ENCODE assay signal across 21 cellular contexts in the genomic region with DNA sequence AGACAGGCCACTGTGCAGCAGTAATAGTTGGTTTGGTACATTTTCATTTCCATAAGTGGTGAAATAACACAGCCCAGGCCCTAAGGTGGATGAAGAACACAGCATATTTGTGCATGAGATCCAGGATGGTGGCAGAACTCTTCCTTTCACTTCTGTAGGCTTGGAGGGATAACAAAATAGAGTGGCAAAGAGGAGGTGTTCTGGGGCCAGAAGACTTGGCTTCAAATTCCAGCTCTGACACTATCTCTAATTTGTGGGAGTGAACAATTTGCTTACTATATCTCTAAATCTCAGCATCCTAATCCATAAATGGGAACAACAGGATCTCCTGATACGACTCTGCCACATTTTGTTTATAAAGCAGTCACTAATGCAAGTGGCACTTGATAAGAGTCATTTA.
DNase-seq lines count a peak whose midpoint lies in the region; ATAC-seq, FAIRE-seq and TF ChIP-seq lines count a peak whose summit lies in the region.
"Had no signal": no experiment of that assay in that cellular context is flagged by ENCODE, and none has a peak within 500 bp of the region (broad histone marks: within the 10 kb centered on the region; RNA-seq: fewer than 3 reads in every experiment).

No MANE protein-coding gene starts in this region.

- H3K36me3 ChIP-seq in HepG2 (replicated peaks in 1 of 2; ENCODE audit: control insufficient read depth in 1 of 2, insufficient read depth in 2 of 2, low read length in 2 of 2): peaks cover 36 to 90% of the 10 kb centered on the region in 2 experiments
- H3K36me3 ChIP-seq in right lobe of liver: peaks cover 6 to 60% (median 32%) of the 10 kb centered on the region in 4 donors

- no peak overlapping the region for H3K4me3 ChIP-seq in HepG2 (replicated peaks in 1 of 3; ENCODE audit: insufficient read depth in 1 of 3, low read depth in 2 of 3, low read length in 3 of 3)
- H3K4me3 ChIP-seq in right lobe of liver: no peak overlapping the region
- no peak overlapping the region for H3K4me3 ChIP-seq in foreskin fibroblast (ENCODE audit: low read depth in 1 of 2, low read length in 2 of 2)
- H3K4me3 ChIP-seq: A549; BLaER1 treated with 17β-estradiol and CSF1 and Interleukin-3, amounts not matched to agents 10 nM and 100 nM had no signal

- TF ChIP-seq CTCF in HepG2 (CRISPR knock-in tag; IDR thresholded peaks at IDR 0.05): no peak
- no peak for TF ChIP-seq CTCF in right lobe of liver (IDR thresholded peaks at IDR 0.05)
- no peak for TF ChIP-seq CTCF in endothelial cell (IDR thresholded peaks at IDR 0.05; ENCODE audit: unreplicated experiment)
- TF ChIP-seq CTCF in progenitor cell of endocrine pancreas (IDR thresholded peaks at IDR 0.05; ENCODE audit: unreplicated experiment): no peak
- no peak for TF ChIP-seq CTCF in omental fat pad (IDR thresholded peaks at IDR 0.05)
- TF ChIP-seq CTCF in foreskin fibroblast (IDR thresholded peaks at IDR 0.05; ENCODE audit: low read depth, low read length): no peak

- H3K9me3 ChIP-seq in HepG2 (ENCODE audit: low read length) (no peaks in the 10 kb centered on the region), right lobe of liver (no peaks in the 10 kb centered on the region)
- H3K9me3 ChIP-seq: A549, Caco-2 had no signal

- H3K4me1 Mint-ChIP-seq in endothelial cell (ENCODE audit: unreplicated experiment): peaks cover 45% of the 10 kb centered on the region
- H3K4me1 Mint-ChIP-seq in progenitor cell of endocrine pancreas (ENCODE audit: low read depth): no peaks in the 10 kb centered on the region
- H3K4me1 Mint-ChIP-seq: B cell had no signal

- peaks cover 7% of the 10 kb centered on the region for H3K27me3 Mint-ChIP-seq in endothelial cell (ENCODE audit: unreplicated experiment)
- no peaks in the 10 kb centered on the region for H3K27me3 Mint-ChIP-seq in progenitor cell of endocrine pancreas
- H3K27me3 Mint-ChIP-seq: B cell; CD4-positive, alpha-beta T cell had no signal

- H3K36me3 Mint-ChIP-seq in endothelial cell (ENCODE audit: low read depth, unreplicated experiment): peaks cover 15% of the 10 kb centered on the region
- H3K36me3 Mint-ChIP-seq in progenitor cell of endocrine pancreas (ENCODE audit: insufficient read depth): peaks cover 5% of the 10 kb centered on the region

- CTCF ChIA-PET in HepG2 (lab: Yijun Ruan, JAX; ENCODE audit: low intra/inter-chr PET ratio, low total read pairs): no interaction called here

- peak overlapping the region; percentile 8 for H3K4me3 Mint-ChIP-seq in endothelial cell (ENCODE audit: unreplicated experiment)
- H3K4me3 Mint-ChIP-seq in progenitor cell of endocrine pancreas (ENCODE audit: low read depth): no peak overlapping the region
- H3K4me3 Mint-ChIP-seq: B cell; CD4-positive, alpha-beta T cell; CD8-positive, alpha-beta T cell had no signal

- TF ChIP-seq EP300 in HepG2 (IDR thresholded peaks at IDR 0.05; ENCODE audit: low read depth in 2 of 2, low read length in 2 of 2) (no peak), HepG2 (CRISPR knock-in tag; IDR thresholded peaks at IDR 0.05; ENCODE audit: borderline replicate concordance) (no peak)

- H3K27ac ChIP-seq in HepG2 (ENCODE audit: extremely low read length, insufficient read depth, low read length): no peak overlapping the region
- no peak overlapping the region for H3K27ac ChIP-seq in right lobe of liver
- H3K27ac ChIP-seq: 22Rv1; A549; BLaER1 treated with 17β-estradiol and CSF1 and Interleukin-3, amounts not matched to agents 10 nM and 100 nM; C4-2B had no signal

- H3K9ac ChIP-seq in HepG2 (ENCODE audit: insufficient read depth, low read depth, low read length): no peak overlapping the region
- H3K9ac ChIP-seq: BLaER1 treated with 17β-estradiol and CSF1 and Interleukin-3, amounts not matched to agents 10 nM and 100 nM had no signal

- TF ChIP-seq RAD21 in HepG2 (CRISPR knock-in tag; IDR thresholded peaks at IDR 0.05): no peak

- POLR2A ChIA-PET in HepG2 (lab: Yijun Ruan, JAX): no interaction called here

- H3K27me3 ChIP-seq in HepG2 (ENCODE audit: control insufficient read depth in 1 of 2, insufficient read depth in 2 of 2, low read length in 2 of 2) (no peaks in the 10 kb centered on the region), right lobe of liver (no peaks in the 10 kb centered on the region)
- H3K27me3 ChIP-seq: BLaER1 treated with 17β-estradiol and CSF1 and Interleukin-3, amounts not matched to agents 10 nM and 100 nM had no signal

- intact Hi-C loops in HepG2 (cut with micrococcal nuclease; ENCODE audit: unreplicated experiment): loop anchor here (2.0 kb wide), 1 partner anchor 13 kb away; no protein-coding TSS in a partner anchor
- intact Hi-C loops in right lobe of liver (cut with DNase I): no loop called here

- 97% methylated on average over 1 of the region's 1 CpG for WGBS in HepG2 (ENCODE audit: low lambda C conversion rate)
- whole genome bisulfite sequencing in right lobe of liver (ENCODE audit: insufficient coverage, low coverage, low lambda C conversion rate, missing lambda C conversion rate): 100% methylated on average over 1 of the region's 1 CpG

- FAIRE-seq in HepG2 (lab: Jason Lieb, UNC): no peak
- FAIRE-seq: A549, D721Med, G401.6, GM19239 had no signal

- TF ChIP-seq POLR2A in HepG2 (IDR thresholded peaks at IDR 0.05; ENCODE audit: insufficient read depth in 1 of 2, low read depth in 2 of 2, low read length in 2 of 2): no peak
- no peak for TF ChIP-seq POLR2A in right lobe of liver (IDR thresholded peaks at IDR 0.05)

- H3K9me3 Mint-ChIP-seq in endothelial cell (ENCODE audit: unreplicated experiment) (no peaks in the 10 kb centered on the region), progenitor cell of endocrine pancreas (ENCODE audit: low read depth) (no peaks in the 10 kb centered on the region)
- H3K9me3 Mint-ChIP-seq: CD4-positive, alpha-beta T cell; CD8-positive, alpha-beta T cell had no signal

- no peaks in the 10 kb centered on the region for H4K20me1 ChIP-seq in HepG2 (ENCODE audit: insufficient read depth, low read length)
- H4K20me1 ChIP-seq: BLaER1 treated with 17β-estradiol and CSF1 and Interleukin-3, amounts not matched to agents 10 nM and 100 nM had no signal

- H3K27ac Mint-ChIP-seq in endothelial cell (ENCODE audit: unreplicated experiment) (no peak overlapping the region), progenitor cell of endocrine pancreas (peak overlapping the region; percentile 19)
- H3K27ac Mint-ChIP-seq: B cell; CD4-positive, alpha-beta T cell; CD8-positive, alpha-beta T cell had no signal

- H3K4me1 ChIP-seq in HepG2 (ENCODE audit: insufficient read depth, low read length) (no peaks in the 10 kb centered on the region), right lobe of liver (no peaks in the 10 kb centered on the region)
- H3K4me1 ChIP-seq: A549; BLaER1 treated with 17β-estradiol and CSF1 and Interleukin-3, amounts not matched to agents 10 nM and 100 nM; Caco-2 had no signal

- BruUV-seq in HepG2 (replicated peaks; lab: Mats Ljungman, UMichigan): no TSS peak

- DNase-seq in HepG2 (ENCODE audit: low spot score): no peak
- no peak for DNase-seq in right lobe of liver
- DNase-seq in endothelial cell (ENCODE audit: low spot score): no peak
- no peak for DNase-seq in progenitor cell of endocrine pancreas (ENCODE audit: low spot score, unreplicated experiment)
- DNase-seq in omental fat pad (ENCODE audit: low spot score): no peak
- DNase-seq in foreskin fibroblast: no peak
- DNase-seq: AML-193; Caco-2; Calu3; CD4-positive, alpha-beta T cell; CD8-positive, alpha-beta T cell; DMS79 treated with DMSO at 0.1 percent for 48 hours; GF-D8 had no signal

- in situ Hi-C loops in HepG2 (cut with HindIII; ENCODE audit: extremely low pct_ligation_motif_present, low pct_unique_long_range_greater_than_20kb): no loop called here

- no peak overlapping the region for H3K4me2 ChIP-seq in HepG2 (ENCODE audit: low read depth, low read length)
- H3K4me2 ChIP-seq: A549; BLaER1 treated with 17β-estradiol and CSF1 and Interleukin-3, amounts not matched to agents 10 nM and 100 nM had no signal

- H3K79me2 ChIP-seq in HepG2 (ENCODE audit: insufficient read depth, low read length): no peaks in the 10 kb centered on the region

- no peak overlapping the region for H2AFZ ChIP-seq in HepG2 (ENCODE audit: low read length)

- ATAC-seq in HepG2 (no peak), right lobe of liver (no peak), omental fat pad (ENCODE audit: low FRiP score) (no peak)
- ATAC-seq: A549; CD8-positive, alpha-beta T cell had no signal

TF ChIP-seq in HepG2, 621 proteins besides CTCF, POLR2A, EP300 and RAD21:
- TF ChIP-seq ZNF660 (CRISPR knock-in tag; IDR thresholded peaks at IDR 0.05; ENCODE audit: borderline replicate concordance, low read depth) (no peak), RXRB (CRISPR knock-in tag; IDR thresholded peaks at IDR 0.05; ENCODE audit: borderline replicate concordance) (no peak), RBM22 (optimal IDR thresholded peaks at IDR 0.05; ENCODE audit: low read length) (peak; percentile 94)
